Comparison of ENCODE assay signal across 12 cellular contexts in genomic region chr14:73795974-73796373, GRCh38. TPM values are rescaled to one million over a fixed set of nuclear protein-coding genes. Genes with fewer than 3 reads are reported as not detected.
DNase-seq lines count a peak whose midpoint lies in the region; ATAC-seq and TF ChIP-seq lines count a peak whose summit lies in the region.
"Had no signal": no experiment of that assay in that cellular context is flagged by ENCODE, and none has a peak within 500 bp of the region (broad histone marks: within the 10 kb centered on the region; RNA-seq: fewer than 3 reads in every experiment).

No MANE protein-coding gene starts in this region.

- H3K4me3 ChIP-seq in HFF-Myc (replicated peaks; ENCODE audit: low read depth, low read length), result no peak overlapping the region
- no peak overlapping the region for H3K4me3 ChIP-seq in hepatocyte
- H3K4me3 ChIP-seq in tibial nerve, result no peak overlapping the region

- H3K36me3 ChIP-seq in hepatocyte (replicated peaks; ENCODE audit: insufficient read depth, low read depth), result no peaks in the 10 kb centered on the region
- H3K36me3 ChIP-seq in tibial nerve, result peaks cover 0 to 4% (median 0%) of the 10 kb centered on the region in 3 donors
- H3K36me3 ChIP-seq: neutrophil had no signal

- peaks cover 19% of the 10 kb centered on the region for H3K4me1 ChIP-seq in hepatocyte (ENCODE audit: insufficient read depth)
- H3K4me1 ChIP-seq in tibial nerve, result peaks cover 0 to 45% (median 14%) of the 10 kb centered on the region in 4 donors

- WGBS in hepatocyte (ENCODE audit: low lambda C conversion rate, missing lambda C conversion rate), result 85% methylated on average over 1 of the region's 1 CpG
- WGBS in tibial nerve, 2 donors, result 86 to 88% methylated on average over 1 of the region's 1 CpG

- no peaks in the 10 kb centered on the region for H3K9me2 ChIP-seq in hepatocyte (replicated peaks; ENCODE audit: insufficient read depth)

- no peak overlapping the region for H2AFZ ChIP-seq in hepatocyte

- H3K27me3 ChIP-seq in hepatocyte, result no peaks in the 10 kb centered on the region
- H3K27me3 ChIP-seq in tibial nerve, result no peaks in the 10 kb centered on the region
- H3K27me3 ChIP-seq: neutrophil had no signal

- TF ChIP-seq POLR2A in tibial nerve (IDR thresholded peaks at IDR 0.05), result no peak

- H3K27ac ChIP-seq in hepatocyte (peak overlapping the region; percentile 91), tibial nerve (peak overlapping the region in 3 of 4 donors; percentile 40 to 82 (median 65))

- H3K4me2 ChIP-seq in hepatocyte, result no peak overlapping the region

- no peak for TF ChIP-seq EP300 in tibial nerve (IDR thresholded peaks at IDR 0.05)

- TF ChIP-seq CTCF in HFF-Myc (IDR thresholded peaks at IDR 0.05; ENCODE audit: low read depth, low read length, missing control alignments) (no peak), hepatocyte (IDR thresholded peaks at IDR 0.05; ENCODE audit: poor library complexity) (no peak), tibial nerve (IDR thresholded peaks at IDR 0.05) (no peak)

- H3K9me3 ChIP-seq in hepatocyte (ENCODE audit: low read depth) (no peaks in the 10 kb centered on the region), tibial nerve (no peaks in the 10 kb centered on the region)
- H3K9me3 ChIP-seq: neutrophil had no signal

- DNase-seq in HFF-Myc (ENCODE audit: extremely low read depth, low read depth) (peak; percentile 35), SW480 (ENCODE audit: low spot score) (peak; percentile 99), hepatocyte (ENCODE audit: low spot score) (peak; percentile 80), tibial nerve (ENCODE audit: low spot score in 2 of 2) (no peak), NCI-H1436 treated with DMSO at 0.1 percent for 48 hours (lab: John Stamatoyannopoulos, UW) (no peak)
- DNase-seq in activated effector memory CD4-positive, alpha-beta T cell treated with Interleukin-2 at 50 U/mL for 16 hours, result no peak
- DNase-seq: activated CD4-positive, alpha-beta T cell treated with anti-CD3 and anti-CD28 coated beads, Interleukin-2, amount 50 U/mL, for 48 hours; NCI-H748 treated with DMSO at 0.1 percent for 48 hours; stimulated activated CD4-positive, alpha-beta T cell treated with anti-CD3 and anti-CD28 coated beads, Interleukin-4, amount 100 ng/mL, for 1 hour; substantia nigra had no signal

- ATAC-seq in GM21529 (IDR thresholded peaks at IDR 0.05; ENCODE audit: unreplicated experiment), result no peak

- H4K20me1 ChIP-seq in hepatocyte (ENCODE audit: insufficient read depth, poor library complexity, severe bottlenecking), result no peaks in the 10 kb centered on the region

- H3K79me2 ChIP-seq in hepatocyte, result no peaks in the 10 kb centered on the region

RNA-seq across cellular contexts. Expression of gene PTGR2, which starts 55.7 kb away (rescaled TPM):
- total RNA-seq in hepatocyte (8.3 and 11.7 TPM in 2 replicates), tibial nerve (10 to 100 TPM in 1 of 4 donors, 1 to 10 TPM in 3; 6.3 to 12.9 (median 9.0) TPM)
- polyA plus RNA-seq in hepatocyte, result 7.1 and 7.4 TPM in 2 replicates

Comparison
In these comparisons a context has a peak if more than half of its experiments do, and no peak if none do; other contexts are left out.
1. DNase-seq: peak in HFF-Myc (single experiment), SW480 (single experiment) and hepatocyte (single experiment); none in tibial nerve (0 of 2), activated effector memory CD4-positive, alpha-beta T cell treated with Interleukin-2 at 50 U/mL for 16 hours (single experiment) and NCI-H1436 treated with DMSO at 0.1 percent for 48 hours (single experiment).